13 cellular contexts compared by ENCODE assay signal in the genomic region with DNA sequence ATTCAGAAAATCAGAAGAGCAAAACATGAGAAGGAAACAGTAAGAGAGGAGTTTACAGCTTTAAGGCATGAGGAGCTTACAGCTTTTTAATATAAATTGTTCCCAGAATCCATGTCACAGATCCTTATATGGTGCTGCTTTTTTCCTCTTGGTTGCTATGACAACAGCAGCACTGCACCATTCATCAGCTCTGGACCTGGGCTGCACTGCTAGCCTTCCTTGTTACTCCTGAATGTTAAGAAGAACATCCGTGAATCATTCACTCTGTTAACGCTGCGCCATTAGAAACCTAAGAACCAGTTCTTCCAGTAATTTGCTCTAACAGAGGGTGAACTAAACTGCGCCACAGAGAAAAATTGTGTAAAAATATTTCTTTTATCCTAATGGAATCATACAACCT.
DNase-seq lines count a peak whose midpoint lies in the region; ATAC-seq and TF ChIP-seq lines count a peak whose summit lies in the region.
"Had no signal": no experiment of that assay in that cellular context is flagged by ENCODE, and none has a peak within 500 bp of the region (broad histone marks: within the 10 kb centered on the region; RNA-seq: fewer than 3 reads in every experiment).

No MANE protein-coding gene starts in this region.

- H3K36me3 ChIP-seq in GM23338 (ENCODE audit: insufficient read depth): no peaks in the 10 kb centered on the region
- H3K36me3 ChIP-seq: gastroesophageal sphincter, ovary, WERI-Rb-1 had no signal

- no peaks in the 10 kb centered on the region for H3F3A ChIP-seq in GM23338 (replicated peaks; ENCODE audit: low read depth)

- CTCF ChIA-PET in activated CD8-positive, alpha-beta T cell treated with anti-CD3 and anti-CD28 coated beads for 36 hours (lab: Charles Lee): interaction anchor here (1.5 kb wide), 1 partner anchor 12 kb away, joined by 4 read pairs; no protein-coding TSS in a partner anchor

- DNase-seq in GM23338 (ENCODE audit: low spot score) (peak; percentile 65), NCI-H2227 (lab: John Stamatoyannopoulos, UW; ENCODE audit: unreplicated experiment) (peak; percentile 91), epithelial cell of proximal tubule (ENCODE audit: low read depth) (peak; percentile 7), neural crest cell (ENCODE audit: low read depth, low spot score) (no peak), NCI-H187 (lab: John Stamatoyannopoulos, UW) (no peak)
- DNase-seq in activated CD4-positive, alpha-beta T cell treated with anti-CD3 and anti-CD28 coated beads for 48 hours: no peak
- DNase-seq in activated CD8-positive, alpha-beta T cell treated with anti-CD3 and anti-CD28 coated beads for 36 hours: no peak
- DNase-seq: activated naive CD4-positive, alpha-beta T cell treated with Interleukin-2 at 50 U/mL for 16 hours; NCI-H526 treated with DMSO at 0.1 percent for 48 hours; ovary; WERI-Rb-1 had no signal

- H3K4me3 ChIP-seq in GM23338 (no peak overlapping the region), epithelial cell of proximal tubule (ENCODE audit: low read depth, low read length) (no peak overlapping the region)
- H3K4me3 ChIP-seq: gastroesophageal sphincter, ovary had no signal

- H2AFZ ChIP-seq in GM23338: no peak overlapping the region

- intact Hi-C loops in activated CD8-positive, alpha-beta T cell treated with anti-CD3 and anti-CD28 coated beads for 36 hours (cut with micrococcal nuclease): no loop called here

- no peak overlapping the region for H3K4me2 ChIP-seq in GM23338

- TF ChIP-seq CTCF in GM23338 (conservative IDR thresholded peaks at IDR 0.05; ENCODE audit: low read depth in 2 of 2): no peak
- TF ChIP-seq CTCF in epithelial cell of proximal tubule (conservative IDR thresholded peaks at IDR 0.05; ENCODE audit: low read depth, low read length): no peak
- no peak for TF ChIP-seq CTCF in neural crest cell (conservative IDR thresholded peaks at IDR 0.05)
- no peak for TF ChIP-seq CTCF in activated CD8-positive, alpha-beta T cell treated with anti-CD3 and anti-CD28 coated beads for 36 hours (IDR thresholded peaks at IDR 0.05)

- 0 out of 3 replicates have a peak, but pooled peaks cover 2% of the 10 kb centered on the region for H3K4me1 Mint-ChIP-seq in GM23338
- peaks cover 16% of the 10 kb centered on the region for H3K4me1 Mint-ChIP-seq in neural crest cell
- no peaks in the 10 kb centered on the region for H3K4me1 Mint-ChIP-seq in activated CD8-positive, alpha-beta T cell treated with anti-CD3 and anti-CD28 coated beads for 36 hours (ENCODE audit: low read depth)

- ATAC-seq in GM23338 (peak; percentile 78), HG02623 (IDR thresholded peaks at IDR 0.05; ENCODE audit: unreplicated experiment) (no peak)
- no peak for ATAC-seq in activated CD8-positive, alpha-beta T cell treated with anti-CD3 and anti-CD28 coated beads for 36 hours
- ATAC-seq: gastroesophageal sphincter had no signal

- no peaks in the 10 kb centered on the region for H3K9me2 ChIP-seq in GM23338 (ENCODE audit: insufficient read depth)

- no peaks in the 10 kb centered on the region for H4K20me1 ChIP-seq in GM23338 (replicated peaks; ENCODE audit: insufficient read depth)

- no peaks in the 10 kb centered on the region for H3K9me3 Mint-ChIP-seq in GM23338
- no peaks in the 10 kb centered on the region for H3K9me3 Mint-ChIP-seq in neural crest cell
- H3K9me3 Mint-ChIP-seq in activated CD8-positive, alpha-beta T cell treated with anti-CD3 and anti-CD28 coated beads for 36 hours: no peaks in the 10 kb centered on the region

- no peaks in the 10 kb centered on the region for H3K36me3 Mint-ChIP-seq in GM23338 (ENCODE audit: low read depth)
- H3K36me3 Mint-ChIP-seq in neural crest cell (ENCODE audit: low read depth): no peaks in the 10 kb centered on the region
- no peaks in the 10 kb centered on the region for H3K36me3 Mint-ChIP-seq in activated CD8-positive, alpha-beta T cell treated with anti-CD3 and anti-CD28 coated beads for 36 hours (ENCODE audit: low read depth)

- H3K27me3 Mint-ChIP-seq in GM23338 (ENCODE audit: insufficient read depth, low read depth, poor library complexity): peaks cover 5% of the 10 kb centered on the region
- no peaks in the 10 kb centered on the region for H3K27me3 Mint-ChIP-seq in neural crest cell (ENCODE audit: low read depth)
- H3K27me3 Mint-ChIP-seq in activated CD8-positive, alpha-beta T cell treated with anti-CD3 and anti-CD28 coated beads for 36 hours: no peaks in the 10 kb centered on the region

- no peak overlapping the region for H3K4me3 Mint-ChIP-seq in GM23338
- H3K4me3 Mint-ChIP-seq in neural crest cell: peak overlapping the region; percentile 75
- no peak overlapping the region for H3K4me3 Mint-ChIP-seq in activated CD8-positive, alpha-beta T cell treated with anti-CD3 and anti-CD28 coated beads for 36 hours

- H3K27ac Mint-ChIP-seq in GM23338: no peak overlapping the region
- peak overlapping the region; percentile 81 for H3K27ac Mint-ChIP-seq in neural crest cell (ENCODE audit: unreplicated experiment)
- no peak overlapping the region for H3K27ac Mint-ChIP-seq in activated CD8-positive, alpha-beta T cell treated with anti-CD3 and anti-CD28 coated beads for 36 hours

- H3K27ac ChIP-seq in GM23338 (ENCODE audit: low read depth): no peak overlapping the region
- H3K27ac ChIP-seq: gastroesophageal sphincter, ovary, WERI-Rb-1 had no signal

- H3K27me3 ChIP-seq in GM23338 (ENCODE audit: insufficient read depth): no peaks in the 10 kb centered on the region
- H3K27me3 ChIP-seq: gastroesophageal sphincter, ovary had no signal

- no peaks in the 10 kb centered on the region for H3K79me2 ChIP-seq in GM23338 (replicated peaks; ENCODE audit: insufficient read depth)

- no peaks in the 10 kb centered on the region for H3K4me1 ChIP-seq in GM23338 (ENCODE audit: insufficient read depth)
- H3K4me1 ChIP-seq: gastroesophageal sphincter had no signal

- POLR2A ChIA-PET in activated CD8-positive, alpha-beta T cell treated with anti-CD3 and anti-CD28 coated beads for 36 hours (lab: Charles Lee): no interaction called here

TF ChIP-seq in GM23338, 12 proteins besides CTCF, POLR2A, EP300 and RAD21 (continues in another document):
- TF ChIP-seq CREB1 (CRISPR knock-in tag; IDR thresholded peaks at IDR 0.05; ENCODE audit: low read depth) (no peak), ZNF331 (CRISPR knock-in tag; IDR thresholded peaks at IDR 0.05; ENCODE audit: low read depth) (no peak), JUNB (IDR thresholded peaks at IDR 0.05; ENCODE audit: unreplicated experiment) (no peak), STAT1 (IDR thresholded peaks at IDR 0.05; ENCODE audit: unreplicated experiment) (no peak), EZH2phosphoT487 (IDR thresholded peaks at IDR 0.05; ENCODE audit: unreplicated experiment) (no peak)
- TF ChIP-seq, protein P1, sequence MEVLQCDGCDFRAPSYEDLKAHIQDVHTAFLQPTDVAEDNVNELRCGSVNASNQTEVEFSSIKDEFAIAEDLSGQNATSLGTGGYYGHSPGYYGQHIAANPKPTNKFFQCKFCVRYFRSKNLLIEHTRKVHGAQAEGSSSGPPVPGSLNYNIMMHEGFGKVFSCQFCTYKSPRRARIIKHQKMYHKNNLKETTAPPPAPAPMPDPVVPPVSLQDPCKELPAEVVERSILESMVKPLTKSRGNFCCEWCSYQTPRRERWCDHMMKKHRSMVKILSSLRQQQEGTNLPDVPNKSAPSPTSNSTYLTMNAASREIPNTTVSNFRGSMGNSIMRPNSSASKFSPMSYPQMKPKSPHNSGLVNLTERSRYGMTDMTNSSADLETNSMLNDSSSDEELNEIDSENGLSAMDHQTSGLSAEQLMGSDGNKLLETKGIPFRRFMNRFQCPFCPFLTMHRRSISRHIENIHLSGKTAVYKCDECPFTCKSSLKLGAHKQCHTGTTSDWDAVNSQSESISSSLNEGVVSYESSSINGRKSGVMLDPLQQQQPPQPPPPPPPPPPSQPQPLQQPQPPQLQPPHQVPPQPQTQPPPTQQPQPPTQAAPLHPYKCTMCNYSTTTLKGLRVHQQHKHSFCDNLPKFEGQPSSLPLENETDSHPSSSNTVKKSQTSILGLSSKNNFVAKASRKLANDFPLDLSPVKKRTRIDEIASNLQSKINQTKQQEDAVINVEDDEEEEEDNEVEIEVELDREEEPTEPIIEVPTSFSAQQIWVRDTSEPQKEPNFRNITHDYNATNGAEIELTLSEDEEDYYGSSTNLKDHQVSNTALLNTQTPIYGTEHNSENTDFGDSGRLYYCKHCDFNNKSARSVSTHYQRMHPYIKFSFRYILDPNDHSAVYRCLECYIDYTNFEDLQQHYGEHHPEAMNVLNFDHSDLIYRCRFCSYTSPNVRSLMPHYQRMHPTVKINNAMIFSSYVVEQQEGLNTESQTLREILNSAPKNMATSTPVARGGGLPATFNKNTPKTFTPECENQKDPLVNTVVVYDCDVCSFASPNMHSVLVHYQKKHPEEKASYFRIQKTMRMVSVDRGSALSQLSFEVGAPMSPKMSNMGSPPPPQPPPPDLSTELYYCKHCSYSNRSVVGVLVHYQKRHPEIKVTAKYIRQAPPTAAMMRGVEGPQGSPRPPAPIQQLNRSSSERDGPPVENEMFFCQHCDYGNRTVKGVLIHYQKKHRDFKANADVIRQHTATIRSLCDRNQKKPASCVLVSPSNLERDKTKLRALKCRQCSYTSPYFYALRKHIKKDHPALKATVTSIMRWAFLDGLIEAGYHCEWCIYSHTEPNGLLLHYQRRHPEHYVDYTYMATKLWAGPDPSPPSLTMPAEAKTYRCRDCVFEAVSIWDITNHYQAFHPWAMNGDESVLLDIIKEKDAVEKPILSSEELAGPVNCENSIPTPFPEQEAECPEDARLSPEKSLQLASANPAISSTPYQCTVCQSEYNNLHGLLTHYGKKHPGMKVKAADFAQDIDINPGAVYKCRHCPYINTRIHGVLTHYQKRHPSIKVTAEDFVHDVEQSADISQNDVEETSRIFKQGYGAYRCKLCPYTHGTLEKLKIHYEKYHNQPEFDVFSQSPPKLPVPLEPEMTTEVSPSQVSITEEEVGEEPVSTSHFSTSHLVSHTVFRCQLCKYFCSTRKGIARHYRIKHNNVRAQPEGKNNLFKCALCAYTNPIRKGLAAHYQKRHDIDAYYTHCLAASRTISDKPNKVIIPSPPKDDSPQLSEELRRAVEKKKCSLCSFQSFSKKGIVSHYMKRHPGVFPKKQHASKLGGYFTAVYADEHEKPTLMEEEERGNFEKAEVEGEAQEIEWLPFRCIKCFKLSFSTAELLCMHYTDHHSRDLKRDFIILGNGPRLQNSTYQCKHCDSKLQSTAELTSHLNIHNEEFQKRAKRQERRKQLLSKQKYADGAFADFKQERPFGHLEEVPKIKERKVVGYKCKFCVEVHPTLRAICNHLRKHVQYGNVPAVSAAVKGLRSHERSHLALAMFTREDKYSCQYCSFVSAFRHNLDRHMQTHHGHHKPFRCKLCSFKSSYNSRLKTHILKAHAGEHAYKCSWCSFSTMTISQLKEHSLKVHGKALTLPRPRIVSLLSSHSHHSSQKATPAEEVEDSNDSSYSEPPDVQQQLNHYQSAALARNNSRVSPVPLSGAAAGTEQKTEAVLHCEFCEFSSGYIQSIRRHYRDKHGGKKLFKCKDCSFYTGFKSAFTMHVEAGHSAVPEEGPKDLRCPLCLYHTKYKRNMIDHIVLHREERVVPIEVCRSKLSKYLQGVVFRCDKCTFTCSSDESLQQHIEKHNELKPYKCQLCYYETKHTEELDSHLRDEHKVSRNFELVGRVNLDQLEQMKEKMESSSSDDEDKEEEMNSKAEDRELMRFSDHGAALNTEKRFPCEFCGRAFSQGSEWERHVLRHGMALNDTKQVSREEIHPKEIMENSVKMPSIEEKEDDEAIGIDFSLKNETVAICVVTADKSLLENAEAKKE (CRISPR knock-in tag; IDR thresholded peaks at IDR 0.05): no peak

Comparison
In these comparisons a context has a peak if more than half of its experiments do, and no peak if none do; other contexts are left out.
1. DNase-seq: peak in GM23338 (single experiment), NCI-H2227 (single experiment) and epithelial cell of proximal tubule (single experiment); none in neural crest cell (single experiment), activated CD4-positive, alpha-beta T cell treated with anti-CD3 and anti-CD28 coated beads for 48 hours (single experiment), NCI-H187 (0 of 2) and activated CD8-positive, alpha-beta T cell treated with anti-CD3 and anti-CD28 coated beads for 36 hours (single experiment).